In the genomic region with DNA sequence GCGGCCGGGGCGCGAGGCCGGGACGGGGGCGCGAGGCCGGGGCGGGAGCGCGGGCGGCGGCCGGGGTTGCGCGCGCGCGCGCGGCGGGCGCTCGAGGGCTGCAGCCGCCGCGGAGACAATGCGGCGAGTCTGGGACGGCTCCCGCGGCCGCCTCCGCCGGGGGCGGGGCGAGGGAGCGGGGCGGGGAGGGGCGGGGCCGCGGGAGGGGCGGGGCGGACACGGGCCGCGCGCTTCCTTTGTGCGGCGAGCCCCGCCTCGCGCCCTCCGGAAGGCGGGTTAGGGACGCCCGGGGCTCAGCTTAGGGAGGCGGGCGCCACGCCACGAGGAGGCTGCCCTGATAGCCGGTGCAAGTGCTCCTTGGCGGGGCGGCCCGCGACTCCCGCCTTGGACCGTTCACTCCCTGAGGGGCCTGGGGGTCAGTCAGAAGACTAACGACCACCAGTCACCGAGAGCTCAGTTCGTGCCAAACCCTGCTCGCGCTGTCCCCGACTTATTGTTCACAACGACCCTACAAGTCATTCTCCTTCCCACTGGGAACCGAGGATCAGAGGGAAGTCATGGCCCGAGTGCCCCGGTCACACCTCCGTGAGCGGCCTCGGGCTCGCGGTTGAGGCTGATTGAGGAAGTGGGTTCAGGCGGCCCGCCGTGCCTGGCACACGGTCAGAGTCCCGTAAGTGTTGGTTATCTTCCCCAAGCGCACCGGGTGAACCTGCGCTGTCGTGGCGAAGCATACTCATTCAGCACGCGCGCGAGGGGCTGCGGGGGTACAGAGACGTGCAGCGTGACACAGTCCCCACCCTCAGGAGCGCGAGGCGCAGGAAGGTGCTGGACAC, we compare ENCODE assay signal across 8 cellular contexts. TPM values are rescaled to one million over a fixed set of nuclear protein-coding genes. Genes with fewer than 3 reads are reported as not detected.
DNase-seq lines count a peak whose midpoint lies in the region; ATAC-seq, FAIRE-seq and TF ChIP-seq lines count a peak whose summit lies in the region.

No MANE protein-coding gene starts in this region.

- no peaks in the 10 kb centered on the region for H3K9me1 ChIP-seq in endothelial cell of umbilical vein (replicated peaks; ENCODE audit: control insufficient read depth, extremely low read depth, insufficient read depth, low read length)

- POLR2A ChIA-PET in endothelial cell of umbilical vein (lab: Charles Lee): interaction anchor here (1.2 kb wide), 1 partner anchor 11 kb away, joined by 7 read pairs; no protein-coding TSS in a partner anchor

- H3K79me2 ChIP-seq in endothelial cell of umbilical vein (ENCODE audit: control insufficient read depth, insufficient read depth, low read length): peaks cover 43% of the 10 kb centered on the region

- no peaks in the 10 kb centered on the region for H3K36me3 ChIP-seq in endothelial cell of umbilical vein (ENCODE audit: control insufficient read depth in 2 of 2, extremely low read depth in 1 of 2, insufficient read depth in 2 of 2, low read length in 2 of 2)

- ATAC-seq in GM19468 (IDR thresholded peaks at IDR 0.05; ENCODE audit: extremely low read depth, unreplicated experiment): peak; percentile 51

- H3K27ac ChIP-seq in HL-60 (replicated peaks) (peak overlapping the region; percentile 97), endothelial cell of umbilical vein (ENCODE audit: insufficient read depth, low read depth, low read length) (peak overlapping the region; percentile 94)

- peak; percentile 58 for FAIRE-seq in endothelial cell of umbilical vein (lab: Jason Lieb, UNC)

- H3K9me3 ChIP-seq in endothelial cell of umbilical vein (replicated peaks; ENCODE audit: control insufficient read depth, insufficient read depth, low read length): no peaks in the 10 kb centered on the region

- TSS peak; percentile 19 for BruUV-seq in endothelial cell of umbilical vein (replicated peaks; lab: Mats Ljungman, UMichigan)

- peak overlapping the region; percentile 23 for H3K4me3 ChIP-seq in HL-60 (replicated peaks; ENCODE audit: insufficient read depth, low read length)
- peak overlapping the region in 2 of 3 experiments; percentile 43 to 74 for H3K4me3 ChIP-seq in endothelial cell of umbilical vein (replicated peaks in 1 of 3; ENCODE audit: insufficient read depth in 1 of 3, low read depth in 1 of 3, low read length in 3 of 3)

- peak overlapping the region; percentile 84 for H3K9ac ChIP-seq in endothelial cell of umbilical vein (replicated peaks; ENCODE audit: extremely low read depth, insufficient read depth, low read length)

- H3K4me2 ChIP-seq in endothelial cell of umbilical vein (ENCODE audit: insufficient read depth, low read length): peak overlapping the region; percentile 32

- H3K27me3 ChIP-seq in HL-60 (ENCODE audit: insufficient read depth, poor library complexity, severe bottlenecking) (no peaks in the 10 kb centered on the region), endothelial cell of umbilical vein (ENCODE audit: control insufficient read depth in 2 of 2, insufficient read depth in 2 of 2, low read length in 2 of 2) (no peaks in the 10 kb centered on the region)

- peak; percentile 81 for DNase-seq in COLO829 (ENCODE audit: low spot score)
- peak in 1 of 2 experiments; percentile 87 for DNase-seq in HL-60 (ENCODE audit: low read depth in 1 of 2, low spot score in 1 of 2)
- peak; percentile 61 for DNase-seq in NOMO-1 treated with dmso at 0.1 percent for 144 hours (lab: John Stamatoyannopoulos, UW; ENCODE audit: unreplicated experiment)
- DNase-seq in activated CD8-positive, alpha-beta memory T cell treated with anti-CD3 and anti-CD28 coated beads, Interleukin-2, amount 50 U/mL, for 4 hours: peak; percentile 79
- peak; percentile 69 for DNase-seq in endothelial cell of umbilical vein (ENCODE audit: low read depth, low spot score)
- DNase-seq in midbrain (lab: John Stamatoyannopoulos, UW): peak; percentile 90
- DNase-seq in stimulated activated CD8-positive, alpha-beta memory T cell treated with anti-CD3 and anti-CD28 coated beads, Interleukin-15, amount 100 ng/mL, for 48 hours (ENCODE audit: low read depth in 2 of 2): peak; percentile 74 to 76

- dilution Hi-C loops in endothelial cell of umbilical vein (cut with MboI; ENCODE audit: extremely low pct_ligation_motif_present, low sequenced_read_pairs): no loop called here

- CTCF ChIA-PET in endothelial cell of umbilical vein (lab: Charles Lee): interaction anchor here (1.0 to 2.0 kb wide), 5 partner anchors 10 to 223 kb away, joined by 3 to 9 read pairs (median 4); no protein-coding TSS in a partner anchor

- TF ChIP-seq POLR2A in endothelial cell of umbilical vein (IDR thresholded peaks at IDR 0.05; ENCODE audit: low read depth, low read length): peak; percentile 38

- H2AFZ ChIP-seq in endothelial cell of umbilical vein (ENCODE audit: low read depth, low read length): peak overlapping the region; percentile 56

- H3K4me1 ChIP-seq in endothelial cell of umbilical vein (ENCODE audit: control insufficient read depth, extremely low read depth, insufficient read depth, low read length): peaks cover 34% of the 10 kb centered on the region

- intact Hi-C loops in endothelial cell of umbilical vein (cut with micrococcal nuclease): no loop called here

- TF ChIP-seq CTCF in HL-60 (IDR thresholded peaks at IDR 0.05; ENCODE audit: insufficient read depth, low read length) (no peak), endothelial cell of umbilical vein (IDR thresholded peaks at IDR 0.05; ENCODE audit: extremely low read depth in 1 of 2, insufficient read depth in 1 of 2, low read depth in 1 of 2, low read length in 2 of 2) (no peak)

- H4K20me1 ChIP-seq in endothelial cell of umbilical vein (replicated peaks; ENCODE audit: control insufficient read depth, extremely low read depth, insufficient read depth, low read length): no peaks in the 10 kb centered on the region

TF ChIP-seq in endothelial cell of umbilical vein, 7 proteins besides CTCF, POLR2A, EP300 and RAD21:
- TF ChIP-seq MYC (IDR thresholded peaks at IDR 0.05; ENCODE audit: low read depth, low read length) (no peak), FOS (IDR thresholded peaks at IDR 0.05; ENCODE audit: borderline replicate concordance, insufficient read depth, low read length) (no peak), GATA2 (IDR thresholded peaks at IDR 0.05; ENCODE audit: insufficient read depth, insufficient read length, low read depth, low read length) (no peak), JUN (IDR thresholded peaks at IDR 0.05; ENCODE audit: borderline replicate concordance, insufficient read depth, insufficient read length, low read depth) (no peak), POLR2AphosphoS5 (IDR thresholded peaks at IDR 0.05; ENCODE audit: insufficient read depth, low read depth, low read length) (peak; percentile 80), EZH2 (IDR thresholded peaks at IDR 0.05; ENCODE audit: borderline replicate concordance, low read depth, low read length, severe bottlenecking) (no peak)
- TF ChIP-seq, protein P1, sequence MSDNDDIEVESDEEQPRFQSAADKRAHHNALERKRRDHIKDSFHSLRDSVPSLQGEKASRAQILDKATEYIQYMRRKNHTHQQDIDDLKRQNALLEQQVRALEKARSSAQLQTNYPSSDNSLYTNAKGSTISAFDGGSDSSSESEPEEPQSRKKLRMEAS (IDR thresholded peaks at IDR 0.05; ENCODE audit: insufficient read depth, insufficient read length): peak; percentile 16

RNA-seq across cellular contexts. Expression of a gene that starts 29.1 kb away (rescaled TPM):
- total RNA-seq in endothelial cell of umbilical vein: not detected in 2 replicates
- polyA plus RNA-seq in endothelial cell of umbilical vein: 0.11 TPM in 1 of 2 replicates, not detected in the other
- not detected in 2 replicates for polyA plus RNA-seq in endothelial cell of umbilical vein (2011; cell fraction: cytosol; rRNA removed)
- not detected in 2 replicates for polyA plus RNA-seq in endothelial cell of umbilical vein (2011; cell fraction: nucleus; rRNA removed)
- not detected in 2 replicates for polyA plus RNA-seq in endothelial cell of umbilical vein (2012)
- not detected in 2 replicates for polyA minus RNA-seq in endothelial cell of umbilical vein
- not detected for polyA minus RNA-seq in endothelial cell of umbilical vein (2011; cell fraction: cytosol; rRNA and poly(A)+ RNA removed)
- 0.43 TPM in 1 of 2 replicates, not detected in the other for polyA minus RNA-seq in endothelial cell of umbilical vein (2011; cell fraction: nucleus; rRNA and poly(A)+ RNA removed)
